ENCODE assay signal across 10 cellular contexts in the genomic region with DNA sequence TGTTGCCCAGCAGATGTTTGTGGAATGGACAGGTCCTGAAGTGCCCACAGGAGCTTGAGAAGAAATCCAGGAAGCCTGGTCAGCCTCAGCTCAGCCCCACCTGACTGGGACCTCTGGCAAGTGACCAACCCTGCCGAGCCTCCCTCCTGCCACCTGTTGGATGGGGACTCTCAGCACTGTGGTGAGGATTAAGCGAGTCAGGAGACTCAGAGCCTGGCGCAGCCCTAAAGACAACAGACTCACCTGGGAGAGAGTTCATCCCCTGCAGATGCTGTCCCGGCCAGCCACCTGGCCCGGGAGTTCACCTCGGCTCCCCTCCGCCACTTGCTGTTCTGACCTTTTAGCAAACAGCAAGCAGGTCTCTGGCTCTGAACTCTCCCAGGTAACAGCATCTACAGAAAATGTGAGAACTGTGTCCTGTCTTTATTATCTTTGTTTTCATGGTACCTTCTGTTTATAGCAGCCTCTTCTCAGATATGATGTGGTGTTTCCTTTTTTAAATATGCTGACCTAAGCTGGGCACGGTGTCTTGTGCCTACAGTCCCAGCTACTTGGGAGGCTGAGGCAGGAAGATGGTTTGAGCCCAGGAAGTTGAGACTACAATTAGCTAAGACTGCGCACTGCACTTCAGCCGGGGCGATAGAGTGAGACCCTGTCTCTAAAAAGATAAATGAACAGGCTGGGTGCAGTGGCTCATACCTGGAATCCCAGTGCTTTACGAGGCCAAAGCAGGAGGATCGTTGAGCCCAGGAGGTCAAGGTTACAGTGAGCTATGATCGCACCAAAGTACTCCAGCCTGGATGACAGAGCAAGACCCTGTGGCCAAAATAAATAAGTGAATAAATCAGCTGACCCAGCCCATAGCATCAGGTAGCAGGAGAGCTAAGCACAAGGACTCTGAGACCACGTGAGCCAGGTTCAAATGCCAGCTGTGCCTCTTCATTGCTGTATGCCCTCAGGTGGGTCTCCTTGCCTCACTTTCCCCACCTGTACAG. TPM values are rescaled to one million over a fixed set of nuclear protein-coding genes. Genes with fewer than 3 reads are reported as not detected.
DNase-seq lines count a peak whose midpoint lies in the region; ATAC-seq, FAIRE-seq and TF ChIP-seq lines count a peak whose summit lies in the region.
"Had no signal": no experiment of that assay in that cellular context is flagged by ENCODE, and none has a peak within 500 bp of the region (broad histone marks: within the 10 kb centered on the region; RNA-seq: fewer than 3 reads in every experiment).

No MANE protein-coding gene starts in this region.

- no peak overlapping the region for H3K27ac ChIP-seq in 22Rv1

- no peak for ATAC-seq in HG03159 (IDR thresholded peaks at IDR 0.05; ENCODE audit: unreplicated experiment)
- ATAC-seq in activated T-cell treated with anti-CD3 and anti-CD28 coated beads, Interleukin-2, amount 50 U/mL, for 4 hours: no peak

- H3K36me3 Mint-ChIP-seq in activated T-cell treated with anti-CD3 and anti-CD28 coated beads, Interleukin-2, amount 50 U/mL, for 4 hours (ENCODE audit: insufficient read depth): no peaks in the 10 kb centered on the region
- H3K36me3 Mint-ChIP-seq: CD4-positive, CD25-positive, alpha-beta regulatory T cell had no signal

- H3K4me3 Mint-ChIP-seq in activated T-cell treated with anti-CD3 and anti-CD28 coated beads, Interleukin-2, amount 50 U/mL, for 4 hours: no peak overlapping the region

- H3K4me1 Mint-ChIP-seq in activated T-cell treated with anti-CD3 and anti-CD28 coated beads, Interleukin-2, amount 50 U/mL, for 4 hours (ENCODE audit: low read depth): peaks cover 2% of the 10 kb centered on the region

- FAIRE-seq in GM12891 (lab: Jason Lieb, UNC): no peak

- no peak for TF ChIP-seq POLR2A in GM12891 (IDR thresholded peaks at IDR 0.05; ENCODE audit: low read depth, low read length)

- DNase-seq in HK-2 (ENCODE audit: unreplicated experiment) (peak; percentile 7), SHP77 treated with DMSO at 0.1 percent for 48 hours (lab: John Stamatoyannopoulos, UW) (peak; percentile 26), left kidney (ENCODE audit: low read depth, low spot score) (peak; percentile 37), GM12891 (ENCODE audit: insufficient read length, low spot score) (no peak), DMS79 treated with DMSO at 0.1 percent for 48 hours (lab: John Stamatoyannopoulos, UW) (no peak)
- DNase-seq in activated T-cell treated with anti-CD3 and anti-CD28 coated beads, Interleukin-2, amount 50 U/mL, for 4 hours: no peak
- DNase-seq: CD4-positive, CD25-positive, alpha-beta regulatory T cell; T-helper 2 cell had no signal

- peak; percentile 61 for TF ChIP-seq CTCF in 22Rv1 (IDR thresholded peaks at IDR 0.05)

- peaks cover 4% of the 10 kb centered on the region for H3K27me3 Mint-ChIP-seq in activated T-cell treated with anti-CD3 and anti-CD28 coated beads, Interleukin-2, amount 50 U/mL, for 4 hours (ENCODE audit: low read depth)

- H3K9me3 Mint-ChIP-seq in activated T-cell treated with anti-CD3 and anti-CD28 coated beads, Interleukin-2, amount 50 U/mL, for 4 hours: no peaks in the 10 kb centered on the region
- H3K9me3 Mint-ChIP-seq: CD4-positive, CD25-positive, alpha-beta regulatory T cell had no signal

TF ChIP-seq in GM12891, 5 proteins besides CTCF, POLR2A, EP300 and RAD21:
- TF ChIP-seq SPI1 (IDR thresholded peaks at IDR 0.05; ENCODE audit: low read depth, low read length) (no peak), POU2F2 (IDR thresholded peaks at IDR 0.05; ENCODE audit: low read depth, low read length) (no peak), PAX5 (IDR thresholded peaks at IDR 0.05; ENCODE audit: insufficient read depth, low read length, severe bottlenecking) (no peak), TAF1 (IDR thresholded peaks at IDR 0.05; ENCODE audit: low read depth, low read length) (no peak), POLR2AphosphoS5 (IDR thresholded peaks at IDR 0.05; ENCODE audit: low read depth, low read length) (no peak)

RNA-seq across cellular contexts. Expression of a gene that starts 32.4 kb away (rescaled TPM):
- 10.0 TPM for polyA plus RNA-seq in GM12891 (2012; ENCODE audit: low read depth, missing spikeins)
- total RNA-seq in activated T-cell treated with anti-CD3 and anti-CD28 coated beads, Interleukin-2, amount 50 U/mL, for 4 hours: 10 to 100 TPM; 47.6 to 54.2 (median 51.2) TPM

Comparison
In these comparisons a context has a peak if more than half of its experiments do, and no peak if none do; other contexts are left out.
1. DNase-seq: peak in HK-2 (single experiment), SHP77 treated with DMSO at 0.1 percent for 48 hours (single experiment) and left kidney (single experiment); none in GM12891 (single experiment), DMS79 treated with DMSO at 0.1 percent for 48 hours (single experiment) and activated T-cell treated with anti-CD3 and anti-CD28 coated beads, Interleukin-2, amount 50 U/mL, for 4 hours (single experiment).